Comparison of ENCODE assay signal across 1 cellular context in the genomic region with DNA sequence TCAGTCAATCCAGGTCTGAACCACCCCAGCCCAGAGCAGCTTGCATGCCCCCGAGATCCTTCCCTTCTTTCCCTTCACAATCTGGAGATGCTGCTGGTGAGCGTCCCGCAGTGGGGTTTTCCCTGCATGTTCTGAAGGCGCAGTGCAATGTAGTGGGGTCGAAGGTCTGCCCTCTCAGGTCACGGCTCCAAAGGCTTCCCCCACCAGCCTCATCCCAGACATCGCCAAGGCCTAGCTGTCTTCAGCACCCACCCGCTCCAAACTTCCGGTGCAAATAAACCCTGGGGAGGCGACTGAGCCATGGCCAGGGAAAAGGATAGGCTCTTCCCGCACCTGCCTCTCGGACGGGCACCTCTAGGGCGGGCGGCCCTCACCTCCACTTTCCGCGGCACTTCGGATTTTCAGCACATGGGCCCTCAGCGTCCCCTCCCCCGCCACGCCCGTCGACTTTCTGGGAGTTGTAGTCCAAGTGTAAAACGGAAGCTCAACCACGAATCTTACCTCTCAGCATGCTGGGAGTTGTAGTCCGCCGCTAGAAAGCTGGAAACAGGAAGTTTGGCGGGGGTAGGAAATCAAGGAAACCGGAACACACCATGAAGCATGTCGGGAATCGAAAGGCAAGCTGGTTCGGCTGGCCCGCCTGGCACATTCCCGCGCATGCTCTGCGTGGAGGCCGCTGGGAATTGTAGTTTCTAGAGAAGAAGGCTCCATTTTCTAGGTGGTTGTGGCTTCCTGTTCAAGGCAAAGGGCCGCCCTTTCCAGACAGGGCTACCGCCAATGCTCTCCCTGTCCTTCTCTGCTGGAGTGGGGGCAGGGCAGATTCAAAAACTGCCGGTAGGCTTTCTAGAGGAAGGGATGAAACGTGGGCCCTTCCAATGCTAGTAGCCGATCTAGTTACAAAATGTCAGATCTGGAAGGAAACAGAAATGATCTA.
A peak's percentile ranks its signal among the peaks of the same experiment; 100 is the strongest.
TF ChIP-seq lines count a peak whose summit lies in the region.

A gene (minus strand): TSS at position 410 of the 934 bp plus-strand sequence. CDS start 2,384 bp downstream, outside the sequence.

TF ChIP-seq in HepG2, 621 proteins besides CTCF, POLR2A, EP300 and RAD21 (continued from another document and continues in another):
- peak; percentile 85; the same call in 1 of the 2 replicates for TF ChIP-seq ZNF317 (CRISPR knock-in tag; IDR thresholded peaks at IDR 0.05)
- TF ChIP-seq, protein P1, sequence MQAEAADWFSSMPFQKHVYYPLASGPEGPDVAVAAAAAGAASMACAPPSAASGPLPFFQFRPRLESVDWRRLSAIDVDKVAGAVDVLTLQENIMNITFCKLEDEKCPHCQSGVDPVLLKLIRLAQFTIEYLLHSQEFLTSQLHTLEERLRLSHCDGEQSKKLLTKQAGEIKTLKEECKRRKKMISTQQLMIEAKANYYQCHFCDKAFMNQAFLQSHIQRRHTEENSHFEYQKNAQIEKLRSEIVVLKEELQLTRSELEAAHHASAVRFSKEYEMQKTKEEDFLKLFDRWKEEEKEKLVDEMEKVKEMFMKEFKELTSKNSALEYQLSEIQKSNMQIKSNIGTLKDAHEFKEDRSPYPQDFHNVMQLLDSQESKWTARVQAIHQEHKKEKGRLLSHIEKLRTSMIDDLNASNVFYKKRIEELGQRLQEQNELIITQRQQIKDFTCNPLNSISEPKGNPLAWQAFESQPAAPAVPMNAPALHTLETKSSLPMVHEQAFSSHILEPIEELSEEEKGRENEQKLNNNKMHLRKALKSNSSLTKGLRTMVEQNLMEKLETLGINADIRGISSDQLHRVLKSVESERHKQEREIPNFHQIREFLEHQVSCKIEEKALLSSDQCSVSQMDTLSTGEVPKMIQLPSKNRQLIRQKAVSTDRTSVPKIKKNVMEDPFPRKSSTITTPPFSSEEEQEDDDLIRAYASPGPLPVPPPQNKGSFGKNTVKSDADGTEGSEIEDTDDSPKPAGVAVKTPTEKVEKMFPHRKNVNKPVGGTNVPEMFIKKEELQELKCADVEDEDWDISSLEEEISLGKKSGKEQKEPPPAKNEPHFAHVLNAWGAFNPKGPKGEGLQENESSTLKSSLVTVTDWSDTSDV (CRISPR knock-in tag; IDR thresholded peaks at IDR 0.05): no peak
- TF ChIP-seq, protein P2, sequence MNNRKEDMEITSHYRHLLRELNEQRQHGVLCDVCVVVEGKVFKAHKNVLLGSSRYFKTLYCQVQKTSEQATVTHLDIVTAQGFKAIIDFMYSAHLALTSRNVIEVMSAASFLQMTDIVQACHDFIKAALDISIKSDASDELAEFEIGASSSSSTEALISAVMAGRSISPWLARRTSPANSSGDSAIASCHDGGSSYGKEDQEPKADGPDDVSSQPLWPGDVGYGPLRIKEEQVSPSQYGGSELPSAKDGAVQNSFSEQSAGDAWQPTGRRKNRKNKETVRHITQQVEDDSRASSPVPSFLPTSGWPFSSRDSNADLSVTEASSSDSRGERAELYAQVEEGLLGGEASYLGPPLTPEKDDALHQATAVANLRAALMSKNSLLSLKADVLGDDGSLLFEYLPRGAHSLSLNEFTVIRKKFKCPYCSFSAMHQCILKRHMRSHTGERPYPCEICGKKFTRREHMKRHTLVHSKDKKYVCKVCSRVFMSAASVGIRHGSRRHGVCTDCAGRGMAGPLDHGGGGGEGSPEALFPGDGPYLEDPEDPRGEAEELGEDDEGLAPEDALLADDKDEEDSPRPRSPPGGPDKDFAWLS (CRISPR knock-in tag; IDR thresholded peaks at IDR 0.05; ENCODE audit: borderline replicate concordance): no peak; the same call in 1 of the 2 replicates
- TF ChIP-seq HOXA3 (CRISPR knock-in tag; IDR thresholded peaks at IDR 0.05): peak; percentile 92
- TF ChIP-seq, protein P3, sequence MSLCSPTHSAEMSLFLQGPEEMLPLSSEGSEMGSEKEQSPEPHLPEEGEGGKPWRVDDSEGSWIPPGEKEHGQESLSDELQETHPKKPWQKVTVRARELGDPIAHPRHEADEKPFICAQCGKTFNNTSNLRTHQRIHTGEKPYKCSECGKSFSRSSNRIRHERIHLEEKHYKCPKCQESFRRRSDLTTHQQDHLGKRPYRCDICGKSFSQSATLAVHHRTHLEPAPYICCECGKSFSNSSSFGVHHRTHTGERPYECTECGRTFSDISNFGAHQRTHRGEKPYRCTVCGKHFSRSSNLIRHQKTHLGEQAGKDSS (CRISPR knock-in tag; IDR thresholded peaks at IDR 0.05; ENCODE audit: borderline replicate concordance, low read depth): 0 out of 2 replicates have a peak, but pooled peaks have one; percentile 73
- TF ChIP-seq GABPB1 (CRISPR knock-in tag; IDR thresholded peaks at IDR 0.05): peak; percentile 98
- TF ChIP-seq CHCHD3 (CRISPR knock-in tag; IDR thresholded peaks at IDR 0.05): no peak
- no peak for TF ChIP-seq ZNF562 (CRISPR knock-in tag; IDR thresholded peaks at IDR 0.05; ENCODE audit: borderline replicate concordance)
- peak; percentile 71; the same call in 1 of the 2 replicates for TF ChIP-seq FOXJ3 (CRISPR knock-in tag; IDR thresholded peaks at IDR 0.05; ENCODE audit: borderline replicate concordance)
- TF ChIP-seq KDM6A (CRISPR knock-in tag; IDR thresholded peaks at IDR 0.05; ENCODE audit: low read depth): no peak
- TF ChIP-seq ZNF652 (CRISPR knock-in tag; IDR thresholded peaks at IDR 0.05; ENCODE audit: borderline replicate concordance, low read depth): no peak
- peak; percentile 83 for TF ChIP-seq ETV5 (CRISPR knock-in tag; IDR thresholded peaks at IDR 0.05; ENCODE audit: borderline replicate concordance)
- TF ChIP-seq CBX1 (IDR thresholded peaks at IDR 0.05; ENCODE audit: low read depth): peak; percentile 63
- TF ChIP-seq, protein P4, sequence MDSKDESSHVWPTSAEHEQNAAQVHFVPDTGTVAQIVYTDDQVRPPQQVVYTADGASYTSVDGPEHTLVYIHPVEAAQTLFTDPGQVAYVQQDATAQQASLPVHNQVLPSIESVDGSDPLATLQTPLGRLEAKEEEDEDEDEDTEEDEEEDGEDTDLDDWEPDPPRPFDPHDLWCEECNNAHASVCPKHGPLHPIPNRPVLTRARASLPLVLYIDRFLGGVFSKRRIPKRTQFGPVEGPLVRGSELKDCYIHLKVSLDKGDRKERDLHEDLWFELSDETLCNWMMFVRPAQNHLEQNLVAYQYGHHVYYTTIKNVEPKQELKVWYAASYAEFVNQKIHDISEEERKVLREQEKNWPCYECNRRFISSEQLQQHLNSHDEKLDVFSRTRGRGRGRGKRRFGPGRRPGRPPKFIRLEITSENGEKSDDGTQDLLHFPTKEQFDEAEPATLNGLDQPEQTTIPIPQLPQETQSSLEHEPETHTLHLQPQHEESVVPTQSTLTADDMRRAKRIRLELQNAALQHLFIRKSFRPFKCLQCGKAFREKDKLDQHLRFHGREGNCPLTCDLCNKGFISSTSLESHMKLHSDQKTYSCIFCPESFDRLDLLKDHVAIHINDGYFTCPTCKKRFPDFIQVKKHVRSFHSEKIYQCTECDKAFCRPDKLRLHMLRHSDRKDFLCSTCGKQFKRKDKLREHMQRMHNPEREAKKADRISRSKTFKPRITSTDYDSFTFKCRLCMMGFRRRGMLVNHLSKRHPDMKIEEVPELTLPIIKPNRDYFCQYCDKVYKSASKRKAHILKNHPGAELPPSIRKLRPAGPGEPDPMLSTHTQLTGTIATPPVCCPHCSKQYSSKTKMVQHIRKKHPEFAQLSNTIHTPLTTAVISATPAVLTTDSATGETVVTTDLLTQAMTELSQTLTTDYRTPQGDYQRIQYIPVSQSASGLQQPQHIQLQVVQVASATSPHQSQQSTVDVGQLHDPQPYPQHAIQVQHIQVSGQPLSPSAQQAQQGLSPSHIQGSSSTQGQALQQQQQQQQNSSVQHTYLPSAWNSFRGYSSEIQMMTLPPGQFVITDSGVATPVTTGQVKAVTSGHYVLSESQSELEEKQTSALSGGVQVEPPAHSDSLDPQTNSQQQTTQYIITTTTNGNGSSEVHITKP (CRISPR knock-in tag; IDR thresholded peaks at IDR 0.05; ENCODE audit: low read depth): peak; percentile 84
- peak; percentile 77; the same call in 1 of the 2 replicates for TF ChIP-seq GLI4 (CRISPR knock-in tag; IDR thresholded peaks at IDR 0.05; ENCODE audit: borderline replicate concordance)
- no peak; the same call in 1 of the 2 replicates for TF ChIP-seq ZNF124 (CRISPR knock-in tag; IDR thresholded peaks at IDR 0.05)
- TF ChIP-seq ZNF441 (CRISPR knock-in tag; IDR thresholded peaks at IDR 0.05; ENCODE audit: borderline replicate concordance): no peak
- TF ChIP-seq, protein P5, sequence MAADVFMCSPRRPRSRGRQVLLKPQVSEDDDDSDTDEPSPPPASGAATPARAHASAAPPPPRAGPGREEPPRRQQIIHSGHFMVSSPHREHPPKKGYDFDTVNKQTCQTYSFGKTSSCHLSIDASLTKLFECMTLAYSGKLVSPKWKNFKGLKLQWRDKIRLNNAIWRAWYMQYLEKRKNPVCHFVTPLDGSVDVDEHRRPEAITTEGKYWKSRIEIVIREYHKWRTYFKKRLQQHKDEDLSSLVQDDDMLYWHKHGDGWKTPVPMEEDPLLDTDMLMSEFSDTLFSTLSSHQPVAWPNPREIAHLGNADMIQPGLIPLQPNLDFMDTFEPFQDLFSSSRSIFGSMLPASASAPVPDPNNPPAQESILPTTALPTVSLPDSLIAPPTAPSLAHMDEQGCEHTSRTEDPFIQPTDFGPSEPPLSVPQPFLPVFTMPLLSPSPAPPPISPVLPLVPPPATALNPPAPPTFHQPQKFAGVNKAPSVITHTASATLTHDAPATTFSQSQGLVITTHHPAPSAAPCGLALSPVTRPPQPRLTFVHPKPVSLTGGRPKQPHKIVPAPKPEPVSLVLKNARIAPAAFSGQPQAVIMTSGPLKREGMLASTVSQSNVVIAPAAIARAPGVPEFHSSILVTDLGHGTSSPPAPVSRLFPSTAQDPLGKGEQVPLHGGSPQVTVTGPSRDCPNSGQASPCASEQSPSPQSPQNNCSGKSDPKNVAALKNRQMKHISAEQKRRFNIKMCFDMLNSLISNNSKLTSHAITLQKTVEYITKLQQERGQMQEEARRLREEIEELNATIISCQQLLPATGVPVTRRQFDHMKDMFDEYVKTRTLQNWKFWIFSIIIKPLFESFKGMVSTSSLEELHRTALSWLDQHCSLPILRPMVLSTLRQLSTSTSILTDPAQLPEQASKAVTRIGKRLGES (CRISPR knock-in tag; IDR thresholded peaks at IDR 0.05; ENCODE audit: borderline replicate concordance): no peak
- no peak for TF ChIP-seq MIER2 (CRISPR knock-in tag; IDR thresholded peaks at IDR 0.05)
- TF ChIP-seq, protein P6, sequence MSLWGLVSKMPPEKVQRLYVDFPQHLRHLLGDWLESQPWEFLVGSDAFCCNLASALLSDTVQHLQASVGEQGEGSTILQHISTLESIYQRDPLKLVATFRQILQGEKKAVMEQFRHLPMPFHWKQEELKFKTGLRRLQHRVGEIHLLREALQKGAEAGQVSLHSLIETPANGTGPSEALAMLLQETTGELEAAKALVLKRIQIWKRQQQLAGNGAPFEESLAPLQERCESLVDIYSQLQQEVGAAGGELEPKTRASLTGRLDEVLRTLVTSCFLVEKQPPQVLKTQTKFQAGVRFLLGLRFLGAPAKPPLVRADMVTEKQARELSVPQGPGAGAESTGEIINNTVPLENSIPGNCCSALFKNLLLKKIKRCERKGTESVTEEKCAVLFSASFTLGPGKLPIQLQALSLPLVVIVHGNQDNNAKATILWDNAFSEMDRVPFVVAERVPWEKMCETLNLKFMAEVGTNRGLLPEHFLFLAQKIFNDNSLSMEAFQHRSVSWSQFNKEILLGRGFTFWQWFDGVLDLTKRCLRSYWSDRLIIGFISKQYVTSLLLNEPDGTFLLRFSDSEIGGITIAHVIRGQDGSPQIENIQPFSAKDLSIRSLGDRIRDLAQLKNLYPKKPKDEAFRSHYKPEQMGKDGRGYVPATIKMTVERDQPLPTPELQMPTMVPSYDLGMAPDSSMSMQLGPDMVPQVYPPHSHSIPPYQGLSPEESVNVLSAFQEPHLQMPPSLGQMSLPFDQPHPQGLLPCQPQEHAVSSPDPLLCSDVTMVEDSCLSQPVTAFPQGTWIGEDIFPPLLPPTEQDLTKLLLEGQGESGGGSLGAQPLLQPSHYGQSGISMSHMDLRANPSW (CRISPR knock-in tag; IDR thresholded peaks at IDR 0.05; ENCODE audit: borderline replicate concordance): peak; percentile 87; the same call in 1 of the 2 replicates
- no peak for TF ChIP-seq SOX13 (IDR thresholded peaks at IDR 0.05)
- no peak; a peak in 1 of 4 replicates for TF ChIP-seq SOX13 (CRISPR knock-in tag; conservative IDR thresholded peaks at IDR 0.05 in 1 of 2, IDR thresholded peaks at IDR 0.05 in 1 of 2)
- peak; percentile 75; the same call in 1 of the 2 replicates for TF ChIP-seq HNRNPL (IDR thresholded peaks at IDR 0.05; ENCODE audit: low read depth, low read length)
- TF ChIP-seq, protein P7, sequence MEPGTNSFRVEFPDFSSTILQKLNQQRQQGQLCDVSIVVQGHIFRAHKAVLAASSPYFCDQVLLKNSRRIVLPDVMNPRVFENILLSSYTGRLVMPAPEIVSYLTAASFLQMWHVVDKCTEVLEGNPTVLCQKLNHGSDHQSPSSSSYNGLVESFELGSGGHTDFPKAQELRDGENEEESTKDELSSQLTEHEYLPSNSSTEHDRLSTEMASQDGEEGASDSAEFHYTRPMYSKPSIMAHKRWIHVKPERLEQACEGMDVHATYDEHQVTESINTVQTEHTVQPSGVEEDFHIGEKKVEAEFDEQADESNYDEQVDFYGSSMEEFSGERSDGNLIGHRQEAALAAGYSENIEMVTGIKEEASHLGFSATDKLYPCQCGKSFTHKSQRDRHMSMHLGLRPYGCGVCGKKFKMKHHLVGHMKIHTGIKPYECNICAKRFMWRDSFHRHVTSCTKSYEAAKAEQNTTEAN (CRISPR knock-in tag; conservative IDR thresholded peaks at IDR 0.05): no peak
- TF ChIP-seq NFKBIZ (CRISPR knock-in tag; IDR thresholded peaks at IDR 0.05): peak; percentile 70; the same call in 1 of the 2 replicates
- TF ChIP-seq SRSF1 (optimal IDR thresholded peaks at IDR 0.05; ENCODE audit: low read depth, low read length): peak; percentile 50
- TF ChIP-seq MXD4 (CRISPR knock-in tag; IDR thresholded peaks at IDR 0.05): 0 out of 2 replicates have a peak, but pooled peaks have one; percentile 69
- no peak for TF ChIP-seq MTF2 (CRISPR knock-in tag; IDR thresholded peaks at IDR 0.05; ENCODE audit: borderline replicate concordance)
- TF ChIP-seq, protein P8, sequence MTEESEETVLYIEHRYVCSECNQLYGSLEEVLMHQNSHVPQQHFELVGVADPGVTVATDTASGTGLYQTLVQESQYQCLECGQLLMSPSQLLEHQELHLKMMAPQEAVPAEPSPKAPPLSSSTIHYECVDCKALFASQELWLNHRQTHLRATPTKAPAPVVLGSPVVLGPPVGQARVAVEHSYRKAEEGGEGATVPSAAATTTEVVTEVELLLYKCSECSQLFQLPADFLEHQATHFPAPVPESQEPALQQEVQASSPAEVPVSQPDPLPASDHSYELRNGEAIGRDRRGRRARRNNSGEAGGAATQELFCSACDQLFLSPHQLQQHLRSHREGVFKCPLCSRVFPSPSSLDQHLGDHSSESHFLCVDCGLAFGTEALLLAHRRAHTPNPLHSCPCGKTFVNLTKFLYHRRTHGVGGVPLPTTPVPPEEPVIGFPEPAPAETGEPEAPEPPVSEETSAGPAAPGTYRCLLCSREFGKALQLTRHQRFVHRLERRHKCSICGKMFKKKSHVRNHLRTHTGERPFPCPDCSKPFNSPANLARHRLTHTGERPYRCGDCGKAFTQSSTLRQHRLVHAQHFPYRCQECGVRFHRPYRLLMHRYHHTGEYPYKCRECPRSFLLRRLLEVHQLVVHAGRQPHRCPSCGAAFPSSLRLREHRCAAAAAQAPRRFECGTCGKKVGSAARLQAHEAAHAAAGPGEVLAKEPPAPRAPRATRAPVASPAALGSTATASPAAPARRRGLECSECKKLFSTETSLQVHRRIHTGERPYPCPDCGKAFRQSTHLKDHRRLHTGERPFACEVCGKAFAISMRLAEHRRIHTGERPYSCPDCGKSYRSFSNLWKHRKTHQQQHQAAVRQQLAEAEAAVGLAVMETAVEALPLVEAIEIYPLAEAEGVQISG (CRISPR knock-in tag; IDR thresholded peaks at IDR 0.05): peak; percentile 99
- no peak for TF ChIP-seq ZNF138 (CRISPR knock-in tag; IDR thresholded peaks at IDR 0.05; ENCODE audit: low read depth)
- peak; percentile 69 for TF ChIP-seq MED13 (CRISPR knock-in tag; IDR thresholded peaks at IDR 0.05)
- no peak for TF ChIP-seq ZNF432 (CRISPR knock-in tag; IDR thresholded peaks at IDR 0.05; ENCODE audit: borderline replicate concordance)
- no peak for TF ChIP-seq TOE1 (CRISPR knock-in tag; IDR thresholded peaks at IDR 0.05)
- TF ChIP-seq ZNF629 (CRISPR knock-in tag; conservative IDR thresholded peaks at IDR 0.05): peak; percentile 20; the same call in 1 of the 2 replicates
